Comparison of ENCODE assay signal across 1 cellular context in the genomic region with DNA sequence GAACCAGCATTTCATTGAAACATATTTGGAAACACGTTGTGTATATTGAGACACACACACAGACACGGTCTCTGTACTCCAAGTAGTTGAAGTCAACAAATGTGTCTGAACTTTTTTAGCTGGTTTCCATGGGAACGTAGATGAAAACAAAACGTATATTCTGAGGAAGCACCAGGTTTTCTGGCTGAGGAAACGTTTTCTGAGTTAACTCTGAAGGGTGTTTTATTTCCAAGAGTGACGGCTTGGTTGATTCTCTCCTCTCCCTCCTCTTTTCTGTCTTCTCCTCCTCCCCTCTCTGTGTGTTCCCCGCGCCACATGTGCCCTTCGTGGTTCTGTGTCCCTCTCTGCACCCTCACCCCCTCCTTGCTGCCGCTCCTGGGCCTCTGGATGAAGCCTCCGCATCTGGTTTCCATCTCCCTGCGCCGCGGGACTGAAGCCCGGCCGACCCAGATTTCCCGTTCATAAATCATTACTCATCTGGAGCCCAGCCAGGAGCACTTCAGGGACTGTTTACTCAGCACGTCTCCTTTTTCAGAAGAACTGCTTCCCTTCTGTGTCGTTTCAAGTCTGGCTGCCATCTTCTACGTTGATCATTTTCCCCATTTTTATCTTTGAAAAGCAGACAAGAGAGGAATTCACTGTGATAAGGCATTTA.
TF ChIP-seq lines count a peak whose summit lies in the region.

No MANE protein-coding gene starts in this region.

TF ChIP-seq in GM23338, 12 proteins besides CTCF, POLR2A, EP300 and RAD21 (continued from another document):
- TF ChIP-seq, protein P1, sequence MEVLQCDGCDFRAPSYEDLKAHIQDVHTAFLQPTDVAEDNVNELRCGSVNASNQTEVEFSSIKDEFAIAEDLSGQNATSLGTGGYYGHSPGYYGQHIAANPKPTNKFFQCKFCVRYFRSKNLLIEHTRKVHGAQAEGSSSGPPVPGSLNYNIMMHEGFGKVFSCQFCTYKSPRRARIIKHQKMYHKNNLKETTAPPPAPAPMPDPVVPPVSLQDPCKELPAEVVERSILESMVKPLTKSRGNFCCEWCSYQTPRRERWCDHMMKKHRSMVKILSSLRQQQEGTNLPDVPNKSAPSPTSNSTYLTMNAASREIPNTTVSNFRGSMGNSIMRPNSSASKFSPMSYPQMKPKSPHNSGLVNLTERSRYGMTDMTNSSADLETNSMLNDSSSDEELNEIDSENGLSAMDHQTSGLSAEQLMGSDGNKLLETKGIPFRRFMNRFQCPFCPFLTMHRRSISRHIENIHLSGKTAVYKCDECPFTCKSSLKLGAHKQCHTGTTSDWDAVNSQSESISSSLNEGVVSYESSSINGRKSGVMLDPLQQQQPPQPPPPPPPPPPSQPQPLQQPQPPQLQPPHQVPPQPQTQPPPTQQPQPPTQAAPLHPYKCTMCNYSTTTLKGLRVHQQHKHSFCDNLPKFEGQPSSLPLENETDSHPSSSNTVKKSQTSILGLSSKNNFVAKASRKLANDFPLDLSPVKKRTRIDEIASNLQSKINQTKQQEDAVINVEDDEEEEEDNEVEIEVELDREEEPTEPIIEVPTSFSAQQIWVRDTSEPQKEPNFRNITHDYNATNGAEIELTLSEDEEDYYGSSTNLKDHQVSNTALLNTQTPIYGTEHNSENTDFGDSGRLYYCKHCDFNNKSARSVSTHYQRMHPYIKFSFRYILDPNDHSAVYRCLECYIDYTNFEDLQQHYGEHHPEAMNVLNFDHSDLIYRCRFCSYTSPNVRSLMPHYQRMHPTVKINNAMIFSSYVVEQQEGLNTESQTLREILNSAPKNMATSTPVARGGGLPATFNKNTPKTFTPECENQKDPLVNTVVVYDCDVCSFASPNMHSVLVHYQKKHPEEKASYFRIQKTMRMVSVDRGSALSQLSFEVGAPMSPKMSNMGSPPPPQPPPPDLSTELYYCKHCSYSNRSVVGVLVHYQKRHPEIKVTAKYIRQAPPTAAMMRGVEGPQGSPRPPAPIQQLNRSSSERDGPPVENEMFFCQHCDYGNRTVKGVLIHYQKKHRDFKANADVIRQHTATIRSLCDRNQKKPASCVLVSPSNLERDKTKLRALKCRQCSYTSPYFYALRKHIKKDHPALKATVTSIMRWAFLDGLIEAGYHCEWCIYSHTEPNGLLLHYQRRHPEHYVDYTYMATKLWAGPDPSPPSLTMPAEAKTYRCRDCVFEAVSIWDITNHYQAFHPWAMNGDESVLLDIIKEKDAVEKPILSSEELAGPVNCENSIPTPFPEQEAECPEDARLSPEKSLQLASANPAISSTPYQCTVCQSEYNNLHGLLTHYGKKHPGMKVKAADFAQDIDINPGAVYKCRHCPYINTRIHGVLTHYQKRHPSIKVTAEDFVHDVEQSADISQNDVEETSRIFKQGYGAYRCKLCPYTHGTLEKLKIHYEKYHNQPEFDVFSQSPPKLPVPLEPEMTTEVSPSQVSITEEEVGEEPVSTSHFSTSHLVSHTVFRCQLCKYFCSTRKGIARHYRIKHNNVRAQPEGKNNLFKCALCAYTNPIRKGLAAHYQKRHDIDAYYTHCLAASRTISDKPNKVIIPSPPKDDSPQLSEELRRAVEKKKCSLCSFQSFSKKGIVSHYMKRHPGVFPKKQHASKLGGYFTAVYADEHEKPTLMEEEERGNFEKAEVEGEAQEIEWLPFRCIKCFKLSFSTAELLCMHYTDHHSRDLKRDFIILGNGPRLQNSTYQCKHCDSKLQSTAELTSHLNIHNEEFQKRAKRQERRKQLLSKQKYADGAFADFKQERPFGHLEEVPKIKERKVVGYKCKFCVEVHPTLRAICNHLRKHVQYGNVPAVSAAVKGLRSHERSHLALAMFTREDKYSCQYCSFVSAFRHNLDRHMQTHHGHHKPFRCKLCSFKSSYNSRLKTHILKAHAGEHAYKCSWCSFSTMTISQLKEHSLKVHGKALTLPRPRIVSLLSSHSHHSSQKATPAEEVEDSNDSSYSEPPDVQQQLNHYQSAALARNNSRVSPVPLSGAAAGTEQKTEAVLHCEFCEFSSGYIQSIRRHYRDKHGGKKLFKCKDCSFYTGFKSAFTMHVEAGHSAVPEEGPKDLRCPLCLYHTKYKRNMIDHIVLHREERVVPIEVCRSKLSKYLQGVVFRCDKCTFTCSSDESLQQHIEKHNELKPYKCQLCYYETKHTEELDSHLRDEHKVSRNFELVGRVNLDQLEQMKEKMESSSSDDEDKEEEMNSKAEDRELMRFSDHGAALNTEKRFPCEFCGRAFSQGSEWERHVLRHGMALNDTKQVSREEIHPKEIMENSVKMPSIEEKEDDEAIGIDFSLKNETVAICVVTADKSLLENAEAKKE (CRISPR knock-in tag; IDR thresholded peaks at IDR 0.05), result no peak
- TF ChIP-seq JUNB (IDR thresholded peaks at IDR 0.05; ENCODE audit: unreplicated experiment) (no peak), NANOG (IDR thresholded peaks at IDR 0.05; ENCODE audit: borderline replicate concordance) (no peak), CREB1 (CRISPR knock-in tag; IDR thresholded peaks at IDR 0.05; ENCODE audit: low read depth) (no peak)
- TF ChIP-seq, protein P2, sequence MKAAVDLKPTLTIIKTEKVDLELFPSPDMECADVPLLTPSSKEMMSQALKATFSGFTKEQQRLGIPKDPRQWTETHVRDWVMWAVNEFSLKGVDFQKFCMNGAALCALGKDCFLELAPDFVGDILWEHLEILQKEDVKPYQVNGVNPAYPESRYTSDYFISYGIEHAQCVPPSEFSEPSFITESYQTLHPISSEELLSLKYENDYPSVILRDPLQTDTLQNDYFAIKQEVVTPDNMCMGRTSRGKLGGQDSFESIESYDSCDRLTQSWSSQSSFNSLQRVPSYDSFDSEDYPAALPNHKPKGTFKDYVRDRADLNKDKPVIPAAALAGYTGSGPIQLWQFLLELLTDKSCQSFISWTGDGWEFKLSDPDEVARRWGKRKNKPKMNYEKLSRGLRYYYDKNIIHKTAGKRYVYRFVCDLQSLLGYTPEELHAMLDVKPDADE (IDR thresholded peaks at IDR 0.05), result no peak
